18 cellular contexts compared by ENCODE assay signal in genomic region chr3:154517404-154517803, GRCh38.
DNase-seq lines count a peak whose midpoint lies in the region; ATAC-seq and TF ChIP-seq lines count a peak whose summit lies in the region.
"Had no signal": no experiment of that assay in that cellular context is flagged by ENCODE, and none has a peak within 500 bp of the region (broad histone marks: within the 10 kb centered on the region; RNA-seq: fewer than 3 reads in every experiment).

No MANE protein-coding gene starts in this region.

- no peak overlapping the region for H4K8ac ChIP-seq in IMR-90 (ENCODE audit: low read depth in 2 of 2, low read length in 2 of 2)

- DNase-seq in MCF 10A (ENCODE audit: unreplicated experiment) (peak; percentile 5), breast epithelium (ENCODE audit: low spot score in 2 of 2) (no peak), IMR-90 (no peak), RPMI7951 (ENCODE audit: low read depth) (peak; percentile 1), foreskin keratinocyte (peak in 1 of 2 donors; percentile 6), NCI-H446 (lab: John Stamatoyannopoulos, UW) (no peak)
- DNase-seq in activated CD4-positive, alpha-beta memory T cell treated with anti-CD3 and anti-CD28 coated beads for 36 hours = no peak
- DNase-seq: 8988T; C1 segment of cervical spinal cord; Calu3; CD4-positive, alpha-beta memory T cell; COR-L47; DMS53; DMS79 treated with DMSO at 0.1 percent for 48 hours; GF-D8; H7; HCEC 1CT had no signal

- H2AK5ac ChIP-seq in IMR-90 (ENCODE audit: low read depth, low read length) = no peak overlapping the region

- BruUV-seq in MCF 10A (replicated peaks; lab: Mats Ljungman, UMichigan) (no TSS peak), IMR-90 (replicated peaks; lab: Mats Ljungman, UMichigan) (no TSS peak)

- H3K36me3 Mint-ChIP-seq in MCF 10A (ENCODE audit: insufficient read depth, unreplicated experiment) = no peaks in the 10 kb centered on the region
- no peaks in the 10 kb centered on the region for H3K36me3 Mint-ChIP-seq in activated CD4-positive, alpha-beta memory T cell treated with anti-CD3 and anti-CD28 coated beads for 36 hours
- H3K36me3 Mint-ChIP-seq: CD4-positive, alpha-beta memory T cell had no signal

- intact Hi-C loops in MCF 10A (cut with micrococcal nuclease) = no loop called here
- intact Hi-C loops in breast epithelium (cut with DNase I; ENCODE audit: low total_unique reads) = no loop called here
- intact Hi-C loops in IMR-90 (cut with micrococcal nuclease) = no loop called here
- intact Hi-C loops in activated CD4-positive, alpha-beta memory T cell treated with anti-CD3 and anti-CD28 coated beads for 36 hours (cut with micrococcal nuclease) = no loop called here

- TF ChIP-seq CTCF in MCF 10A (IDR thresholded peaks at IDR 0.05; ENCODE audit: unreplicated experiment) = no peak
- no peak for TF ChIP-seq CTCF in breast epithelium (IDR thresholded peaks at IDR 0.05)
- no peak for TF ChIP-seq CTCF in IMR-90 (conservative IDR thresholded peaks at IDR 0.05; ENCODE audit: low read depth, low read length)
- no peak for TF ChIP-seq CTCF in foreskin keratinocyte (conservative IDR thresholded peaks at IDR 0.05)

- POLR2A ChIA-PET in MCF 10A (lab: Yijun Ruan, JAX) (no interaction called here), IMR-90 (lab: Charles Lee; ENCODE audit: unreplicated experiment) (no interaction called here)
- POLR2A ChIA-PET in activated CD4-positive, alpha-beta memory T cell treated with anti-CD3 and anti-CD28 coated beads for 36 hours (lab: Charles Lee) = no interaction called here

- no peak overlapping the region for H3K23ac ChIP-seq in IMR-90 (ENCODE audit: low read depth, low read length)

- H2AK9ac ChIP-seq in IMR-90 (replicated peaks; ENCODE audit: low read depth, low read length, poor library complexity) = no peak overlapping the region

- no peak overlapping the region for H3K4ac ChIP-seq in IMR-90 (ENCODE audit: low read depth, low read length)

- H3K79me1 ChIP-seq in IMR-90 (ENCODE audit: low read depth in 1 of 2, low read length in 2 of 2) = no peaks in the 10 kb centered on the region

- ATAC-seq in IMR-90 (ENCODE audit: low read depth) (no peak), foreskin keratinocyte (peak; percentile 20), GM21576 (IDR thresholded peaks at IDR 0.05; ENCODE audit: unreplicated experiment) (no peak)

- H3K14ac ChIP-seq in IMR-90 (replicated peaks; ENCODE audit: low read depth, low read length) = no peak overlapping the region

- H2BK20ac ChIP-seq in IMR-90 (ENCODE audit: low read depth, low read length) = no peak overlapping the region

- no peak overlapping the region for H3K18ac ChIP-seq in IMR-90 (ENCODE audit: low read depth, low read length)

- H3K4me3 ChIP-seq in breast epithelium (no peak overlapping the region), IMR-90 (ENCODE audit: insufficient read depth, low read depth, low read length) (no peak overlapping the region)

- TF ChIP-seq POLR2A in breast epithelium (IDR thresholded peaks at IDR 0.05) = no peak
- TF ChIP-seq POLR2A in IMR-90 (IDR thresholded peaks at IDR 0.05; ENCODE audit: low read depth, low read length) = no peak

- H4K20me1 ChIP-seq in IMR-90 (ENCODE audit: insufficient read depth, low read length) = no peaks in the 10 kb centered on the region

- H2AFZ ChIP-seq in IMR-90 (replicated peaks; ENCODE audit: low read length, poor library complexity) = no peak overlapping the region

- no peak overlapping the region for H2BK15ac ChIP-seq in IMR-90 (ENCODE audit: low read depth, low read length)

- no peaks in the 10 kb centered on the region for H3K9me1 ChIP-seq in IMR-90 (ENCODE audit: insufficient read depth, low read length)

- H2BK120ac ChIP-seq in IMR-90 (ENCODE audit: low read depth, low read length) = no peak overlapping the region

- no CpG with 5 or more reads among the region's 2 CpGs for WGBS in IMR-90 (ENCODE audit: extremely low coverage in 2 of 2, insufficient read length in 1 of 2), 2 experiments

- no peaks in the 10 kb centered on the region for H3K27me3 Mint-ChIP-seq in MCF 10A (ENCODE audit: insufficient read depth, unreplicated experiment)
- no peaks in the 10 kb centered on the region for H3K27me3 Mint-ChIP-seq in activated CD4-positive, alpha-beta memory T cell treated with anti-CD3 and anti-CD28 coated beads for 36 hours
- H3K27me3 Mint-ChIP-seq: CD4-positive, alpha-beta memory T cell had no signal

- H3K27ac Mint-ChIP-seq in MCF 10A (ENCODE audit: low read depth, unreplicated experiment) = no peak overlapping the region
- H3K27ac Mint-ChIP-seq in activated CD4-positive, alpha-beta memory T cell treated with anti-CD3 and anti-CD28 coated beads for 36 hours = no peak overlapping the region
- H3K27ac Mint-ChIP-seq: CD4-positive, alpha-beta memory T cell had no signal

- no peak overlapping the region for H3K4me3 Mint-ChIP-seq in MCF 10A (ENCODE audit: unreplicated experiment)
- no peak overlapping the region for H3K4me3 Mint-ChIP-seq in activated CD4-positive, alpha-beta memory T cell treated with anti-CD3 and anti-CD28 coated beads for 36 hours
- H3K4me3 Mint-ChIP-seq: CD4-positive, alpha-beta memory T cell had no signal

- peaks cover 0 to 13% of the 10 kb centered on the region in 2 donors for H3K9me3 ChIP-seq in breast epithelium
- H3K9me3 ChIP-seq in IMR-90 (ENCODE audit: control insufficient read depth, insufficient read depth, low read length) = peaks cover 2% of the 10 kb centered on the region; the same call in 1 of the 2 replicates

- no peak overlapping the region for H4K91ac ChIP-seq in IMR-90 (ENCODE audit: insufficient read depth, low read depth, low read length)

- TF ChIP-seq RAD21 in IMR-90 (IDR thresholded peaks at IDR 0.05; ENCODE audit: low read length) = no peak

- in situ Hi-C loops in IMR-90 (cut with MboI; ENCODE audit: low sequenced_read_pairs) = no loop called here

- CTCF ChIA-PET in MCF 10A (lab: Yijun Ruan, JAX) (no interaction called here), IMR-90 (lab: Yijun Ruan, JAX) (no interaction called here)
- CTCF ChIA-PET in activated CD4-positive, alpha-beta memory T cell treated with anti-CD3 and anti-CD28 coated beads for 36 hours (lab: Charles Lee) = no interaction called here

- no peak overlapping the region for H3K27ac ChIP-seq in breast epithelium
- H3K27ac ChIP-seq in IMR-90 (ENCODE audit: insufficient read depth, low read length) = no peak overlapping the region
- no peak overlapping the region for H3K27ac ChIP-seq in foreskin keratinocyte

- H3K27me3 ChIP-seq in breast epithelium (no peaks in the 10 kb centered on the region), IMR-90 (ENCODE audit: control insufficient read depth, insufficient read depth, low read length) (no peaks in the 10 kb centered on the region), foreskin keratinocyte (peaks cover under 1% of the 10 kb centered on the region)

- H3K9me3 Mint-ChIP-seq in MCF 10A (ENCODE audit: unreplicated experiment) = peaks cover 8% of the 10 kb centered on the region
- H3K9me3 Mint-ChIP-seq in activated CD4-positive, alpha-beta memory T cell treated with anti-CD3 and anti-CD28 coated beads for 36 hours = no peaks in the 10 kb centered on the region

- H4K5ac ChIP-seq in IMR-90 (ENCODE audit: low read depth, low read length) = no peak overlapping the region

- no peak overlapping the region for H3K9ac ChIP-seq in IMR-90 (ENCODE audit: low read depth, low read length)

- H2BK5ac ChIP-seq in IMR-90 (ENCODE audit: low read depth, low read length, poor library complexity, severe bottlenecking) = no peak overlapping the region

- H3K4me1 ChIP-seq in breast epithelium (no peaks in the 10 kb centered on the region), IMR-90 (ENCODE audit: control insufficient read depth, insufficient read depth, low read length) (no peaks in the 10 kb centered on the region), foreskin keratinocyte (no peaks in the 10 kb centered on the region)

- no peak overlapping the region for H3K4me2 ChIP-seq in IMR-90 (ENCODE audit: low read depth, low read length)

- H3K4me1 Mint-ChIP-seq in MCF 10A (ENCODE audit: insufficient read depth, unreplicated experiment) = no peaks in the 10 kb centered on the region
- H3K4me1 Mint-ChIP-seq in activated CD4-positive, alpha-beta memory T cell treated with anti-CD3 and anti-CD28 coated beads for 36 hours (ENCODE audit: low read depth) = no peaks in the 10 kb centered on the region
- H3K4me1 Mint-ChIP-seq: CD4-positive, alpha-beta memory T cell had no signal

- H3K36me3 ChIP-seq in breast epithelium = no peaks in the 10 kb centered on the region
- no peaks in the 10 kb centered on the region for H3K36me3 ChIP-seq in IMR-90 (ENCODE audit: control insufficient read depth, insufficient read depth, low read length)

- dilution Hi-C loops in IMR-90 (cut with HindIII; ENCODE audit: low sequenced_read_pairs, unreplicated experiment) = no loop called here

- no peak overlapping the region for H3K56ac ChIP-seq in IMR-90 (ENCODE audit: extremely low read depth, insufficient read depth, low read length)

TF ChIP-seq in IMR-90, 13 proteins besides CTCF, POLR2A, EP300 and RAD21:
- TF ChIP-seq CHD1 (IDR thresholded peaks at IDR 0.05; ENCODE audit: low read depth, low read length) (no peak), MAFK (IDR thresholded peaks at IDR 0.05; ENCODE audit: low read depth, low read length) (peak; percentile 49), RFX5 (IDR thresholded peaks at IDR 0.05; ENCODE audit: low read depth, low read length) (no peak)

Comparison
In these comparisons a context has a peak if more than half of its experiments do, and no peak if none do; other contexts are left out.
1. DNase-seq: peak in MCF 10A (single experiment) and RPMI7951 (single experiment); none in breast epithelium (0 of 2), IMR-90 (single experiment), activated CD4-positive, alpha-beta memory T cell treated with anti-CD3 and anti-CD28 coated beads for 36 hours (single experiment) and NCI-H446 (0 of 2).